ENCODE assay signal across 26 cellular contexts in the genomic region with DNA sequence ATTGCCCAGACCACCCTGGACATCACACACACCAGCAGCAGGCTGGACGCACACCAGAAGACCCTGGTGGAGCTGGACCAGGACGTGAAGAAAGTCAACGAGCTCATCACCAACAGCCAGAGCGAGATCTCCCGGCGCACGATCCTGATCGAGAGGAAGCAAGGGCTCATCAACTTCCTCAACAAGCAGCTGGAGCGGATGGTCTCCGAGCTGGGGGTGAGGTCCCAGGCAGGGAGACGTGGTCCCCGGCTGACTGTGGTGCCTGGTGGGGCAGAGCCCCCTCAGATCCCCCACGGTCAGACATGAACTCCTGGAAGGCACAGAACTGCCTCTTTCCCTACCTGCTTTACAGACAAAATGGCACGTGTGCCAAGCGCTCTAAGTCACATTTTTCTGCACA. TPM values are rescaled to one million over a fixed set of nuclear protein-coding genes. Genes with fewer than 3 reads are reported as not detected.
DNase-seq lines count a peak whose midpoint lies in the region; ATAC-seq, FAIRE-seq and TF ChIP-seq lines count a peak whose summit lies in the region.
"Had no signal": no experiment of that assay in that cellular context is flagged by ENCODE, and none has a peak within 500 bp of the region (broad histone marks: within the 10 kb centered on the region; RNA-seq: fewer than 3 reads in every experiment).

No MANE protein-coding gene starts in this region.

- TF ChIP-seq CTCF in left ventricle myocardium inferior (IDR thresholded peaks at IDR 0.05; ENCODE audit: borderline replicate concordance) = no peak
- TF ChIP-seq CTCF in neural crest cell (conservative IDR thresholded peaks at IDR 0.05) = no peak

- FAIRE-seq in urothelium cell line (lab: Jason Lieb, UNC) = peak; percentile 42
- FAIRE-seq: A204.1, GM12891, GM19239 had no signal

- no peak overlapping the region for H3K4me3 Mint-ChIP-seq in neural crest cell
- H3K4me3 Mint-ChIP-seq: CD14-positive monocyte; CD4-positive, alpha-beta memory T cell; CD4-positive, CD25-positive, alpha-beta regulatory T cell; CD8-positive, alpha-beta memory T cell had no signal

- H3K27me3 ChIP-seq in left ventricle myocardium inferior (ENCODE audit: low read depth) = no peaks in the 10 kb centered on the region
- H3K27me3 ChIP-seq: BE2C, BLaER1 had no signal

- no peak overlapping the region for H3K4me3 ChIP-seq in left ventricle myocardium inferior
- H3K4me3 ChIP-seq: BLaER1 had no signal

- no peaks in the 10 kb centered on the region for H3K36me3 Mint-ChIP-seq in neural crest cell (ENCODE audit: low read depth)
- H3K36me3 Mint-ChIP-seq: CD14-positive monocyte; CD4-positive, alpha-beta memory T cell; CD4-positive, CD25-positive, alpha-beta regulatory T cell; CD8-positive, alpha-beta memory T cell had no signal

- peak overlapping the region; percentile 71 for H3K27ac Mint-ChIP-seq in neural crest cell (ENCODE audit: unreplicated experiment)
- H3K27ac Mint-ChIP-seq: CD14-positive monocyte; CD4-positive, alpha-beta memory T cell; CD4-positive, CD25-positive, alpha-beta regulatory T cell; CD8-positive, alpha-beta memory T cell had no signal

- DNase-seq in Right ventricle myocardium superior (peak; percentile 35), left ventricle myocardium inferior (no peak), neural crest cell (ENCODE audit: low read depth, low spot score) (no peak), urothelium cell line (ENCODE audit: low spot score) (no peak), SW 1271 (lab: John Stamatoyannopoulos, UW) (no peak)
- DNase-seq: 8988T; ACHN; BE2C; C1 segment of cervical spinal cord; CD4-positive, alpha-beta memory T cell; CD4-positive, CD25-positive, alpha-beta regulatory T cell; CD8-positive, alpha-beta memory T cell; COR-L47; DMS 273 treated with DMSO at 0.1 percent for 48 hours; DMS153; DMS53; DMS79; DND-41; EL; GDM1 had no signal

- H3K4me1 Mint-ChIP-seq in neural crest cell = peaks cover 4% of the 10 kb centered on the region

- H3K36me3 ChIP-seq in left ventricle myocardium inferior = no peaks in the 10 kb centered on the region
- H3K36me3 ChIP-seq: BE2C, BLaER1 had no signal

- intact Hi-C loops in Right ventricle myocardium superior (cut with DNase I) (no loop called here), left ventricle myocardium inferior (cut with micrococcal nuclease) (no loop called here)

- H3K27ac ChIP-seq in left ventricle myocardium inferior (replicated peaks) = no peak overlapping the region
- H3K27ac ChIP-seq: BLaER1 had no signal

- peaks cover 6% of the 10 kb centered on the region for H3K4me1 ChIP-seq in left ventricle myocardium inferior

- no peaks in the 10 kb centered on the region for H3K9me3 ChIP-seq in left ventricle myocardium inferior (replicated peaks)
- H3K9me3 ChIP-seq: BE2C, BLaER1 had no signal

- ATAC-seq in Right ventricle myocardium superior (ENCODE audit: poor library complexity) = no peak
- no peak for ATAC-seq in HG02763 (IDR thresholded peaks at IDR 0.05; ENCODE audit: unreplicated experiment)

- H3K9me3 Mint-ChIP-seq in neural crest cell = no peaks in the 10 kb centered on the region
- H3K9me3 Mint-ChIP-seq: CD4-positive, alpha-beta memory T cell; CD4-positive, CD25-positive, alpha-beta regulatory T cell; CD8-positive, alpha-beta memory T cell had no signal

- no peaks in the 10 kb centered on the region for H3K27me3 Mint-ChIP-seq in neural crest cell (ENCODE audit: low read depth)

RNA-seq across cellular contexts. Expression of gene GAA, which starts 16.6 kb away (rescaled TPM):
- total RNA-seq in Right ventricle myocardium superior (45.3 TPM), left ventricle myocardium inferior (44.4 TPM), neural crest cell (36.2 and 38.4 TPM in 2 replicates)

RNA-seq across cellular contexts. Expression of gene CCDC40, which starts 48.3 kb away (rescaled TPM):
- 4.5 TPM for total RNA-seq in Right ventricle myocardium superior
- total RNA-seq in left ventricle myocardium inferior = 7.7 TPM
- 22.7 and 23.8 TPM in 2 replicates for total RNA-seq in neural crest cell

RNA-seq across cellular contexts. Expression of gene TBC1D16, which starts 49.1 kb away (rescaled TPM):
- 14.0 TPM for total RNA-seq in Right ventricle myocardium superior
- total RNA-seq in left ventricle myocardium inferior = 15.9 TPM
- total RNA-seq in neural crest cell = 96.2 and 96.5 TPM in 2 replicates
